In genomic region chr5:150129813-150130492, GRCh38 we compare ENCODE assay signal across 8 cellular contexts. TPM values are rescaled to one million over a fixed set of nuclear protein-coding genes. Genes with fewer than 3 reads are reported as not detected.
DNase-seq lines count a peak whose midpoint lies in the region; ATAC-seq and TF ChIP-seq lines count a peak whose summit lies in the region.

No MANE protein-coding gene starts in this region.

- TF ChIP-seq CTCF in left ventricle myocardium inferior (IDR thresholded peaks at IDR 0.05; ENCODE audit: borderline replicate concordance): peak; percentile 95

- H3K4me3 ChIP-seq in adipocyte (ENCODE audit: low read length): no peak overlapping the region
- peak overlapping the region; percentile 43 for H3K4me3 ChIP-seq in left ventricle myocardium inferior
- H3K4me3 ChIP-seq in rectal smooth muscle tissue (ENCODE audit: low read length): peak overlapping the region; percentile 44

- peak; percentile 82 for ATAC-seq in HG03354 (IDR thresholded peaks at IDR 0.05; ENCODE audit: poor library complexity, severe bottlenecking, unreplicated experiment)
- ATAC-seq in GM21526 (IDR thresholded peaks at IDR 0.05; ENCODE audit: low FRiP score, unreplicated experiment): no peak

- H3K9ac ChIP-seq in adipocyte (ENCODE audit: low read length): peak overlapping the region; percentile 48
- no peak overlapping the region for H3K9ac ChIP-seq in rectal smooth muscle tissue (ENCODE audit: low read length)

- H3K27ac ChIP-seq in left ventricle myocardium inferior (replicated peaks) (peak overlapping the region; percentile 89), rectal smooth muscle tissue (ENCODE audit: low read depth, low read length) (no peak overlapping the region)

- H3K27me3 ChIP-seq in adipocyte (replicated peaks; ENCODE audit: control insufficient read depth, insufficient read depth, low read length) (no peaks in the 10 kb centered on the region), left ventricle myocardium inferior (ENCODE audit: low read depth) (no peaks in the 10 kb centered on the region), rectal smooth muscle tissue (ENCODE audit: control insufficient read depth, insufficient read depth, low read length) (no peaks in the 10 kb centered on the region)

- H3K4me1 ChIP-seq in adipocyte (ENCODE audit: control insufficient read depth, insufficient read depth, low read length) (peaks cover 51% of the 10 kb centered on the region), left ventricle myocardium inferior (peaks cover 36% of the 10 kb centered on the region), rectal smooth muscle tissue (ENCODE audit: control insufficient read depth, insufficient read depth, low read length) (peaks cover 3% of the 10 kb centered on the region)

- DNase-seq in NCI-H2107 treated with DMSO at 0.1 percent for 48 hours (lab: John Stamatoyannopoulos, UW; ENCODE audit: unreplicated experiment) (peak; percentile 16), NCI-H2107 (lab: John Stamatoyannopoulos, UW) (no peak), SHP77 (lab: John Stamatoyannopoulos, UW) (peak; percentile 34 to 46), adipocyte (ENCODE audit: low read depth) (peak; percentile 87), left ventricle myocardium inferior (peak; percentile 71)

- H3K36me3 ChIP-seq in adipocyte (ENCODE audit: control insufficient read depth, insufficient read depth, low read length, severe bottlenecking) (peaks cover 92% of the 10 kb centered on the region), left ventricle myocardium inferior (peaks cover 42% of the 10 kb centered on the region), rectal smooth muscle tissue (ENCODE audit: control insufficient read depth, insufficient read depth, low read length) (peaks cover 6% of the 10 kb centered on the region)

- H3K9me3 ChIP-seq in adipocyte (ENCODE audit: control insufficient read depth, low read length) (no peaks in the 10 kb centered on the region), left ventricle myocardium inferior (replicated peaks) (no peaks in the 10 kb centered on the region)

- intact Hi-C loops in left ventricle myocardium inferior (cut with micrococcal nuclease): no loop called here

RNA-seq across cellular contexts. Expression of gene PDGFRB, which starts 25.7 kb away (rescaled TPM):
- total RNA-seq in left ventricle myocardium inferior: 39.7 TPM

RNA-seq across cellular contexts. Expression of gene CDX1, which starts 36.6 kb away (rescaled TPM):
- total RNA-seq in left ventricle myocardium inferior: not detected

RNA-seq across cellular contexts. Expression of gene CSF1R, which starts 43.6 kb away (rescaled TPM):
- 15.5 TPM for total RNA-seq in left ventricle myocardium inferior

RNA-seq across cellular contexts. Expression of gene SLC6A7, which starts 59.9 kb away (rescaled TPM):
- not detected for total RNA-seq in left ventricle myocardium inferior
